17 cellular contexts compared by ENCODE assay signal in the genomic region with DNA sequence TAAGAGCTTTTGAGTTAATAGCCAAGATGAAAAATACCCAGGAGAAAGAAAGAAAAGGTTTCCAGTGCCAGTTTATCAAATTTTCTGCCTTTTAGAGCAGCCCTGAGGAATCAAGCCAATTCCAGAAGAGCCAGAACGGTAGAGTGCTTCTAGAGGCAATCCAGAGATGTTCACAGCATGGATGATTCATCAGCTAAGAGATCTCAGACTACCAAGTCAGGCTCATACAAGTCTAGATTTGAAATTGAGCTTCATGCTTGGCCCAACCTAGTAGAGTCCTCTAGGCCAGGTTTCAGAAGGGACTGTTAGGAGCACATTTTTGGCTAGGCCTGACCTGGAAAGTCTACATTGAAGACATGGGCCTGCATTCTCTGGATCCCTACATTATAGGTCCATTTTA. TPM values are rescaled to one million over a fixed set of nuclear protein-coding genes. Genes with fewer than 3 reads are reported as not detected.
DNase-seq lines count a peak whose midpoint lies in the region; ATAC-seq, FAIRE-seq and TF ChIP-seq lines count a peak whose summit lies in the region.
"Had no signal": no experiment of that assay in that cellular context is flagged by ENCODE, and none has a peak within 500 bp of the region (broad histone marks: within the 10 kb centered on the region; RNA-seq: fewer than 3 reads in every experiment).

No MANE protein-coding gene starts in this region.

- ATAC-seq in HG03354 (IDR thresholded peaks at IDR 0.05; ENCODE audit: poor library complexity, severe bottlenecking, unreplicated experiment): no peak
- ATAC-seq: HCT116, Right ventricle myocardium inferior had no signal

- intact Hi-C loops in thyroid gland (cut with DNase I): no loop called here
- intact Hi-C loops in Calu3 (cut with micrococcal nuclease; ENCODE audit: unreplicated experiment): no loop called here

- FAIRE-seq in astrocyte (lab: Jason Lieb, UNC): no peak
- FAIRE-seq: GM12891 had no signal

- no peak overlapping the region for H3K4me3 Mint-ChIP-seq in activated T-cell treated with anti-CD3 and anti-CD28 coated beads, Interleukin-2, amount 50 U/mL, for 24 hours
- H3K4me3 Mint-ChIP-seq in astrocyte (ENCODE audit: unreplicated experiment) (no peak overlapping the region), Calu3 (ENCODE audit: low read depth, unreplicated experiment) (no peak overlapping the region)

- H3K4me2 ChIP-seq in astrocyte (ENCODE audit: low read length): no peak overlapping the region
- H3K4me2 ChIP-seq: PC-9 had no signal

- H3K4me1 ChIP-seq in astrocyte (ENCODE audit: insufficient read depth, low read length) (peaks cover 3% of the 10 kb centered on the region), thyroid gland (peaks cover 46 to 52% of the 10 kb centered on the region in 2 donors)

- H3K27me3 Mint-ChIP-seq in activated T-cell treated with anti-CD3 and anti-CD28 coated beads, Interleukin-2, amount 50 U/mL, for 24 hours: no peaks in the 10 kb centered on the region
- H3K27me3 Mint-ChIP-seq in astrocyte (ENCODE audit: low read depth, unreplicated experiment) (no peaks in the 10 kb centered on the region), Calu3 (ENCODE audit: unreplicated experiment) (no peaks in the 10 kb centered on the region)

- H3K4me3 ChIP-seq in astrocyte (ENCODE audit: insufficient read depth, low read depth, low read length): no peak overlapping the region
- no peak overlapping the region for H3K4me3 ChIP-seq in fibroblast of mammary gland (ENCODE audit: control insufficient read depth, low read depth, low read length)
- H3K4me3 ChIP-seq in thyroid gland (replicated peaks in 1 of 3): no peak overlapping the region
- H3K4me3 ChIP-seq: PC-9, SK-N-MC had no signal

- H3K27ac Mint-ChIP-seq in activated T-cell treated with anti-CD3 and anti-CD28 coated beads, Interleukin-2, amount 50 U/mL, for 24 hours: peak overlapping the region; percentile 31
- H3K27ac Mint-ChIP-seq in astrocyte (ENCODE audit: unreplicated experiment) (no peak overlapping the region), Calu3 (ENCODE audit: unreplicated experiment) (no peak overlapping the region)

- H4K20me1 ChIP-seq in astrocyte (ENCODE audit: insufficient read depth, low read length): peaks cover 16% of the 10 kb centered on the region

- H3K9me3 Mint-ChIP-seq in activated T-cell treated with anti-CD3 and anti-CD28 coated beads, Interleukin-2, amount 50 U/mL, for 24 hours: no peaks in the 10 kb centered on the region
- H3K9me3 Mint-ChIP-seq in astrocyte (ENCODE audit: unreplicated experiment): peaks cover 2% of the 10 kb centered on the region
- H3K9me3 Mint-ChIP-seq in Calu3 (ENCODE audit: low read depth, unreplicated experiment): no peaks in the 10 kb centered on the region

- H3K27me3 ChIP-seq in astrocyte (ENCODE audit: insufficient read depth, low read length) (no peaks in the 10 kb centered on the region), thyroid gland (no peaks in the 10 kb centered on the region)

- H3K9ac ChIP-seq in astrocyte (ENCODE audit: low read length): no peak overlapping the region

- 15 to 21% methylated on average over 1 of the region's 1 CpG for WGBS in thyroid gland, 2 donors

- TF ChIP-seq CTCF in astrocyte (IDR thresholded peaks at IDR 0.05; ENCODE audit: insufficient read depth, low read depth, low read length) (no peak), fibroblast of mammary gland (conservative IDR thresholded peaks at IDR 0.05; ENCODE audit: control insufficient read depth, insufficient read depth, low read depth, low read length) (no peak), thyroid gland (IDR thresholded peaks at IDR 0.05) (no peak), Calu3 (IDR thresholded peaks at IDR 0.05; ENCODE audit: unreplicated experiment) (no peak)

- H3K9me3 ChIP-seq in astrocyte (ENCODE audit: insufficient read depth, low read depth, low read length) (no peaks in the 10 kb centered on the region), thyroid gland (no peaks in the 10 kb centered on the region)

- BruUV-seq in Calu3 (replicated peaks; lab: Mats Ljungman, UMichigan): no TSS peak

- peaks cover 17% of the 10 kb centered on the region for H3K4me1 Mint-ChIP-seq in activated T-cell treated with anti-CD3 and anti-CD28 coated beads, Interleukin-2, amount 50 U/mL, for 24 hours (ENCODE audit: low read depth)
- H3K4me1 Mint-ChIP-seq in astrocyte (ENCODE audit: low read depth, unreplicated experiment): peaks cover 14% of the 10 kb centered on the region
- H3K4me1 Mint-ChIP-seq in Calu3 (ENCODE audit: low read depth, unreplicated experiment): peaks cover 5% of the 10 kb centered on the region

- CTCF ChIA-PET in Calu3 (lab: Charles Lee): no interaction called here

- no peak for TF ChIP-seq POLR2A in thyroid gland (IDR thresholded peaks at IDR 0.05)

- no peak for DNase-seq in activated T-cell treated with anti-CD3 and anti-CD28 coated beads, Interleukin-2, amount 50 U/mL, for 24 hours
- no peak for DNase-seq in activated T-cell treated with anti-CD3 and anti-CD28 coated beads, Interleukin-2, amount 50 U/mL, for 1 hour
- DNase-seq in astrocyte (ENCODE audit: low read depth): peak; percentile 25
- peak; percentile 20 for DNase-seq in fibroblast of mammary gland (ENCODE audit: low read depth)
- DNase-seq in thyroid gland: peak; percentile 25 to 32
- DNase-seq in Calu3: no peak
- DNase-seq in NCI-H1436 (lab: John Stamatoyannopoulos, UW): no peak
- DNase-seq: C1 segment of cervical spinal cord, KBM-7, NCI-H1048, PC-9 had no signal

- no peak overlapping the region for H3K27ac ChIP-seq in astrocyte (ENCODE audit: low read depth, low read length)
- peak overlapping the region; percentile 31 to 57 (median 33) for H3K27ac ChIP-seq in thyroid gland
- H3K27ac ChIP-seq: 22Rv1, PC-9, SK-N-MC had no signal

- no peak overlapping the region for H2AFZ ChIP-seq in astrocyte (ENCODE audit: low read depth, low read length)
- H2AFZ ChIP-seq: PC-9 had no signal

- peaks cover 68% of the 10 kb centered on the region for H3K36me3 Mint-ChIP-seq in activated T-cell treated with anti-CD3 and anti-CD28 coated beads, Interleukin-2, amount 50 U/mL, for 24 hours (ENCODE audit: low read depth)
- H3K36me3 Mint-ChIP-seq in astrocyte (ENCODE audit: low read depth, unreplicated experiment) (peaks cover 10% of the 10 kb centered on the region), Calu3 (ENCODE audit: insufficient read depth, unreplicated experiment) (no peaks in the 10 kb centered on the region)

- H3K36me3 ChIP-seq in astrocyte (ENCODE audit: insufficient read depth, low read length) (peaks cover 8% of the 10 kb centered on the region), thyroid gland (peaks cover 5% of the 10 kb centered on the region in 2 donors)

- peaks cover 19% of the 10 kb centered on the region for H3K79me2 ChIP-seq in astrocyte (ENCODE audit: insufficient read depth, low read length)

RNA-seq across cellular contexts. Expression of a gene that starts 15.5 kb away (rescaled TPM):
- 38.5 and 40.8 TPM in 2 replicates for total RNA-seq in astrocyte
- total RNA-seq in thyroid gland: 10 to 100 TPM; 49.8 to 83.2 (median 69.3) TPM
- total RNA-seq in Calu3 (2022): 30.7 and 34.1 TPM in 2 replicates

RNA-seq across cellular contexts. Expression of a gene that starts 15.5 kb away (rescaled TPM):
- total RNA-seq in astrocyte: 0.07 and 0.20 TPM in 2 replicates
- under 1 TPM; 0.13 to 0.33 (median 0.14) TPM for total RNA-seq in thyroid gland
- 0.09 TPM in 1 of 2 replicates, not detected in the other for total RNA-seq in Calu3 (2022)
- total RNA-seq: PC-9 had no signal

RNA-seq across cellular contexts. Expression of a gene that starts 40.1 kb away (rescaled TPM):
- total RNA-seq in astrocyte (39.5 and 45.6 TPM in 2 replicates), thyroid gland (100 to 1,000 TPM in 2 of 4 donors, 10 to 100 TPM in 2; 64.6 to 105 (median 101) TPM), Calu3 (2022) (54.8 and 58.6 TPM in 2 replicates)

RNA-seq across cellular contexts. Expression of a gene that starts 40.2 kb away (rescaled TPM):
- 3.9 and 4.1 TPM in 2 replicates for total RNA-seq in astrocyte
- 10 to 100 TPM in 3 of 4 donors, 1 to 10 TPM in 1; 8.9 to 17.8 (median 11.7) TPM for total RNA-seq in thyroid gland
- total RNA-seq in Calu3 (2022): 8.1 and 9.1 TPM in 2 replicates

Comparison
In these comparisons a context has a peak if more than half of its experiments do, and no peak if none do; other contexts are left out.
1. DNase-seq: peak in astrocyte (single experiment), fibroblast of mammary gland (single experiment) and thyroid gland (2 of 2); none in activated T-cell treated with anti-CD3 and anti-CD28 coated beads, Interleukin-2, amount 50 U/mL, for 24 hours (single experiment), activated T-cell treated with anti-CD3 and anti-CD28 coated beads, Interleukin-2, amount 50 U/mL, for 1 hour (single experiment), Calu3 (single experiment) and NCI-H1436 (single experiment).